In the genomic region with DNA sequence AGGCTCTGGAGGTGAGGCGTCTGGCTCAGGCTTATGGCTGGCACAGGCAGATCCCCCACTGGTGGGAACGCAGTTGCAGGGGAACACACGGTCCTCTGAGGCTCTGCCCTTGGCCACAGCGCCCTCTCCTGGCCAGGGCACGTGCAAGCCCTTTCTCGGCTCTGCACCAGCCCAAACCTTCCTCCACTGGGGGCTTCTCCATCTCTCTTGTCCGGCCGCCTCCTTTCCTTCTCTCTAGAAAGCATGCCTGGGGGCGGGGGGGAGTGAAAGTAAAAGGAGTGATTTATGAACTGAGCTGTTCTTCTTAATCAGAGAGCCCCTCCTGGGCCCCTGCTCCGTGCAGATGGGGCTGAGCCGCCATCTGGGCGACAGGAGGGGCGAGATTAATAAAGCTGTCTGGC, we compare ENCODE assay signal across 7 cellular contexts. TPM values are rescaled to one million over a fixed set of nuclear protein-coding genes. Genes with fewer than 3 reads are reported as not detected.
DNase-seq lines count a peak whose midpoint lies in the region; ATAC-seq and TF ChIP-seq lines count a peak whose summit lies in the region.

No MANE protein-coding gene starts in this region.

- ATAC-seq in activated naive CD8-positive, alpha-beta T cell treated with anti-CD3 and anti-CD28 coated beads, Interleukin-2, amount 10 ng/mL, durations not matched to agents 7 days and 5 days (ENCODE audit: low read depth) = peak; percentile 71
- ATAC-seq in left cardiac atrium = peak; percentile 89 to 93
- ATAC-seq in sciatic nerve = peak; percentile 94
- ATAC-seq in HG03354 (IDR thresholded peaks at IDR 0.05; ENCODE audit: poor library complexity, severe bottlenecking, unreplicated experiment) = no peak

- H3K4me1 Mint-ChIP-seq in activated naive CD8-positive, alpha-beta T cell treated with anti-CD3 and anti-CD28 coated beads, Interleukin-2, amount 10 ng/mL, durations not matched to agents 7 days and 5 days = no peaks in the 10 kb centered on the region

- DNase-seq in LHCN-M2 (ENCODE audit: low read depth) = peak; percentile 26
- DNase-seq in SKM-1 (lab: John Stamatoyannopoulos, UW; ENCODE audit: unreplicated experiment) = peak; percentile 36
- DNase-seq in activated naive CD8-positive, alpha-beta T cell treated with anti-CD3 and anti-CD28 coated beads, Interleukin-2, amount 10 ng/mL, durations not matched to agents 7 days and 5 days = peak; percentile 75
- peak; percentile 80 for DNase-seq in left cardiac atrium
- peak; percentile 84 for DNase-seq in sciatic nerve (ENCODE audit: low spot score)

- H3K9me3 Mint-ChIP-seq in activated naive CD8-positive, alpha-beta T cell treated with anti-CD3 and anti-CD28 coated beads, Interleukin-2, amount 10 ng/mL, durations not matched to agents 7 days and 5 days = no peaks in the 10 kb centered on the region

- H3K27me3 Mint-ChIP-seq in activated naive CD8-positive, alpha-beta T cell treated with anti-CD3 and anti-CD28 coated beads, Interleukin-2, amount 10 ng/mL, durations not matched to agents 7 days and 5 days = no peaks in the 10 kb centered on the region

- POLR2A ChIA-PET in activated naive CD8-positive, alpha-beta T cell treated with anti-CD3 and anti-CD28 coated beads, Interleukin-2, amount 10 ng/mL, durations not matched to agents 7 days and 5 days (lab: Charles Lee) = no interaction called here

- no peaks in the 10 kb centered on the region for H3K36me3 Mint-ChIP-seq in activated naive CD8-positive, alpha-beta T cell treated with anti-CD3 and anti-CD28 coated beads, Interleukin-2, amount 10 ng/mL, durations not matched to agents 7 days and 5 days

- intact Hi-C loops in left cardiac atrium (cut with DNase I) = loop anchor here (1.0 to 5.0 kb wide), 2 partner anchors 166 to 272 kb away; no protein-coding TSS in a partner anchor
- intact Hi-C loops in sciatic nerve (cut with DNase I) = loop anchor here (5.0 kb wide), 2 partner anchors 167 to 272 kb away; a partner anchor contains a TSS

- peak; percentile 90 for TF ChIP-seq CTCF in GM12873 (IDR thresholded peaks at IDR 0.05; ENCODE audit: insufficient read depth, low read depth, low read length, missing control alignments)

- no peak overlapping the region for H3K4me3 Mint-ChIP-seq in activated naive CD8-positive, alpha-beta T cell treated with anti-CD3 and anti-CD28 coated beads, Interleukin-2, amount 10 ng/mL, durations not matched to agents 7 days and 5 days

- H3K27ac Mint-ChIP-seq in activated naive CD8-positive, alpha-beta T cell treated with anti-CD3 and anti-CD28 coated beads, Interleukin-2, amount 10 ng/mL, durations not matched to agents 7 days and 5 days = no peak overlapping the region

RNA-seq across cellular contexts. Expression of a gene that starts 56.5 kb away (rescaled TPM):
- total RNA-seq in LHCN-M2 (2014; rRNA removed) (13.3 and 21.6 TPM in 2 replicates), left cardiac atrium (100 to 1,000 TPM in 1 of 2 donors, 10 to 100 TPM in 1; 96.4 to 115 TPM), sciatic nerve (101 TPM)
- polyA plus RNA-seq in LHCN-M2 (2012) = 17.7 TPM
- 10 to 100 TPM; 13.7 to 15.7 TPM for total RNA-seq in activated naive CD8-positive, alpha-beta T cell treated with anti-CD3 and anti-CD28 coated beads, Interleukin-2, amount 10 ng/mL, durations not matched to agents 7 days and 5 days

Comparison
In these comparisons a context has a peak if more than half of its experiments do, and no peak if none do; other contexts are left out.
1. DNase-seq: peak in every context shown above with its lines; median percentile 84 in sciatic nerve; 80 in left cardiac atrium; 75 in activated naive CD8-positive, alpha-beta T cell treated with anti-CD3 and anti-CD28 coated beads, Interleukin-2, amount 10 ng/mL, durations not matched to agents 7 days and 5 days; 36 in SKM-1; 26 in LHCN-M2.